Comparison of ENCODE assay signal across 11 cellular contexts in the genomic region with DNA sequence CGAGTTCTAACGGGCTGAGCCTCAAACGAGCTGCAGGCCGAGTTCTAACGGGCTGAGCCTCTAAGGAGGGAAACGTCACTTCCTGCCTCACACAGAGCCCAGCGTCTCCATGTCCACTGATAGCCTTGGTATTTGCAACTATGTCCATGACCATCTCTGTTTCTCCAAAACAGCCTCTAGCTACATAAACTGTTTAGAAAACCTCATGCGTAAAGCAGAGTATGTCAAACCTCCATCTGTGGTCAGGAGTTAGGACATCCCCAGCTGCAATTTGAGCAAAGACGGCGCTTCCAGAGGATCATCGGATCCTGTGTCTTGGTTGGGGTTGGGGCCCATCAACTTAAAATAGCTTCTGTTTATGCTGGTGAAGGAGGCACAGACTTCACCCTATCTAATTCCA. TPM values are rescaled to one million over a fixed set of nuclear protein-coding genes. Genes with fewer than 3 reads are reported as not detected.
DNase-seq lines count a peak whose midpoint lies in the region; ATAC-seq, FAIRE-seq and TF ChIP-seq lines count a peak whose summit lies in the region.
"Had no signal": no experiment of that assay in that cellular context is flagged by ENCODE, and none has a peak within 500 bp of the region (broad histone marks: within the 10 kb centered on the region; RNA-seq: fewer than 3 reads in every experiment).

No MANE protein-coding gene starts in this region.

- H3K56ac ChIP-seq in H1 (replicated peaks; ENCODE audit: insufficient read length, low read depth, low read length): no peak overlapping the region

- no peak overlapping the region for H3K4me3 ChIP-seq in HL-60 (replicated peaks; ENCODE audit: insufficient read depth, low read length)
- no peak overlapping the region for H3K4me3 ChIP-seq in H1 (ENCODE audit: extremely low read depth in 1 of 4, insufficient read depth in 2 of 4, low read depth in 3 of 4, low read length in 4 of 4)
- H3K4me3 ChIP-seq in sigmoid colon: no peak overlapping the region

- no peak overlapping the region for H3K14ac ChIP-seq in H1 (ENCODE audit: insufficient read length)

- H3K9ac ChIP-seq in H1 (replicated peaks in 1 of 4; ENCODE audit: extremely low read depth in 1 of 4, low read depth in 3 of 4, low read length in 3 of 4): peak overlapping the region in 1 of 4 experiments; percentile 10; a peak in 2 of 7 replicates
- H3K9ac ChIP-seq: parathyroid adenoma had no signal

- H2BK15ac ChIP-seq in H1 (ENCODE audit: low read length): no peak overlapping the region

- no peak for ATAC-seq in GM18498 (IDR thresholded peaks at IDR 0.05; ENCODE audit: unreplicated experiment)

- POLR2A ChIA-PET in H1 (lab: Charles Lee; ENCODE audit: partially characterized antibody): interaction anchor here (1.3 to 3.1 kb wide), 2 partner anchors 10 to 12 kb away, joined by 5 to 10 read pairs; no protein-coding TSS in a partner anchor

- DNase-seq in HL-60 (ENCODE audit: low read depth in 1 of 2, low spot score in 1 of 2): peak in 1 of 2 experiments; percentile 82
- DNase-seq in RPMI7951 (ENCODE audit: low read depth): peak; percentile 87
- DNase-seq in H1 (ENCODE audit: low read depth in 1 of 2, low spot score in 2 of 2): no peak
- DNase-seq in sigmoid colon: peak; percentile 56
- no peak for DNase-seq in GM19239 (ENCODE audit: insufficient read length, low spot score)
- no peak for DNase-seq in NCI-H187 treated with DMSO at 0.1 percent for 48 hours (lab: John Stamatoyannopoulos, UW)
- DNase-seq: activated T-cell treated with anti-CD3 and anti-CD28 coated beads, Interleukin-2, amount 50 U/mL, for 4 hours; RPMI8226; stimulated activated CD8-positive, alpha-beta memory T cell treated with anti-CD3 and anti-CD28 coated beads, Interleukin-4, amount 100 ng/mL, for 48 hours had no signal

- H2BK12ac ChIP-seq in H1 (ENCODE audit: low read depth, low read length): 0 out of 2 replicates have a peak overlapping the region, but pooled peaks have one; percentile 7

- intact Hi-C loops in sigmoid colon (cut with DNase I): no loop called here

- H3K79me2 ChIP-seq in H1 (ENCODE audit: control insufficient read depth in 1 of 2, insufficient read depth in 2 of 2, low read length in 2 of 2): peaks cover 0 to 55% of the 10 kb centered on the region in 2 experiments; a peak in 3 of 4 replicates

- H3K4me1 ChIP-seq in H1 (replicated peaks in 1 of 4; ENCODE audit: control insufficient read depth in 3 of 4, insufficient read depth in 4 of 4, low read length in 3 of 4) (peaks cover 4 to 34% (median 27%) of the 10 kb centered on the region in 4 experiments), sigmoid colon (peaks cover 0 to 40% (median 29%) of the 10 kb centered on the region in 4 donors)
- H3K4me1 ChIP-seq: parathyroid adenoma had no signal

- no peak overlapping the region for H4K91ac ChIP-seq in H1 (replicated peaks; ENCODE audit: insufficient read length, low read length)

- 88% methylated on average over 11 of the region's 11 CpGs; no CpG with 5 or more reads in 1 of the 2 experiments for WGBS in H1 (ENCODE audit: extremely low coverage in 1 of 2, insufficient coverage in 1 of 2, insufficient read length in 1 of 2, insufficient replicate concordance in 2 of 2, low coverage in 1 of 2, low lambda C conversion rate in 2 of 2, missing lambda C conversion rate in 1 of 2), 2 experiments
- WGBS in sigmoid colon, 2 donors: 72 to 76% methylated on average over 11 of the region's 11 CpGs

- no peak for TF ChIP-seq EP300 in H1 (IDR thresholded peaks at IDR 0.05; ENCODE audit: borderline replicate concordance in 1 of 2, low read depth in 2 of 2, low read length in 2 of 2)
- TF ChIP-seq EP300 in sigmoid colon (IDR thresholded peaks at IDR 0.05): no peak

- TF ChIP-seq CTCF in HL-60 (IDR thresholded peaks at IDR 0.05; ENCODE audit: insufficient read depth, low read length): no peak
- no peak for TF ChIP-seq CTCF in H1 (IDR thresholded peaks at IDR 0.05; ENCODE audit: control extremely low read depth in 1 of 3, insufficient read depth in 1 of 3, low read depth in 1 of 3, low read length in 3 of 3)
- no peak for TF ChIP-seq CTCF in sigmoid colon (IDR thresholded peaks at IDR 0.05)

- H4K5ac ChIP-seq in H1 (ENCODE audit: insufficient read length, low read depth, low read length): no peak overlapping the region

- peak overlapping the region in 1 of 2 experiments; percentile 21; a peak in 1 of 4 replicates for H3K4me2 ChIP-seq in H1 (ENCODE audit: insufficient read depth in 1 of 2, low read depth in 2 of 2, low read length in 2 of 2)

- H3K27me3 ChIP-seq in HL-60 (ENCODE audit: insufficient read depth, poor library complexity, severe bottlenecking): no peaks in the 10 kb centered on the region
- no peaks in the 10 kb centered on the region for H3K27me3 ChIP-seq in H1 (replicated peaks in 1 of 4; ENCODE audit: control insufficient read depth in 3 of 4, extremely low read depth in 1 of 4, insufficient read depth in 3 of 4, low read length in 3 of 4)
- H3K27me3 ChIP-seq in sigmoid colon: no peaks in the 10 kb centered on the region

- H3K36me3 ChIP-seq in H1 (ENCODE audit: control insufficient read depth in 2 of 4, insufficient read depth in 4 of 4, low read length in 3 of 4) (no peaks in the 10 kb centered on the region), sigmoid colon (no peaks in the 10 kb centered on the region)

- FAIRE-seq in H1 (lab: Jason Lieb, UNC) (no peak), GM19239 (lab: Jason Lieb, UNC) (no peak)

- no peak overlapping the region for H3K4ac ChIP-seq in H1 (replicated peaks; ENCODE audit: insufficient read length, low read depth, low read length)

- peaks cover 7 to 13% of the 10 kb centered on the region in 2 experiments for H4K20me1 ChIP-seq in H1 (replicated peaks in 1 of 2; ENCODE audit: control insufficient read depth in 1 of 2, insufficient read depth in 2 of 2, low read length in 2 of 2)

- CTCF ChIA-PET in H1 (lab: Charles Lee; ENCODE audit: partially characterized antibody): interaction anchor here (0.7 to 2.1 kb wide), 13 partner anchors 11 to 387 kb away, joined by 3 to 9 read pairs (median 4); no protein-coding TSS in a partner anchor

- H2BK20ac ChIP-seq in H1 (ENCODE audit: low read length): no peak overlapping the region

- H3K18ac ChIP-seq in H1 (ENCODE audit: extremely low read depth, low read length): peak overlapping the region; percentile 10

- H3K23me2 ChIP-seq in H1 (ENCODE audit: low read depth, low read length): no peaks in the 10 kb centered on the region; the same call in 1 of the 2 replicates

- H3K9me3 ChIP-seq in H1 (ENCODE audit: insufficient read depth in 2 of 2, low read depth in 1 of 2, low read length in 1 of 2) (no peaks in the 10 kb centered on the region), sigmoid colon (no peaks in the 10 kb centered on the region)

- H2BK120ac ChIP-seq in H1 (replicated peaks; ENCODE audit: low read depth, low read length): no peak overlapping the region

- H4K8ac ChIP-seq in H1 (ENCODE audit: extremely low read depth, insufficient read depth, low read length): no peak overlapping the region

- TF ChIP-seq RAD21 in H1 (IDR thresholded peaks at IDR 0.05 in 1 of 2, conservative IDR thresholded peaks at IDR 0.05 in 1 of 2; ENCODE audit: low read depth in 2 of 2, low read length in 2 of 2): no peak

- no peak for TF ChIP-seq POLR2A in H1 (IDR thresholded peaks at IDR 0.05; ENCODE audit: control extremely low read depth in 1 of 2, low read depth in 2 of 2, low read length in 2 of 2)
- no peak for TF ChIP-seq POLR2A in sigmoid colon (IDR thresholded peaks at IDR 0.05)

- H3K27ac ChIP-seq in HL-60 (replicated peaks) (peak overlapping the region; percentile 67), H1 (ENCODE audit: low read depth, low read length) (no peak overlapping the region), sigmoid colon (peak overlapping the region in 1 of 4 donors; percentile 5)
- H3K27ac ChIP-seq: parathyroid adenoma had no signal

- peaks cover 18% of the 10 kb centered on the region for H3K79me1 ChIP-seq in H1 (ENCODE audit: low read depth, low read length)

- H2AFZ ChIP-seq in H1 (ENCODE audit: low read length): no peak overlapping the region
- H2AFZ ChIP-seq: parathyroid adenoma had no signal

- 0 out of 2 replicates have a peak overlapping the region, but pooled peaks have one; percentile 6 for H2AK5ac ChIP-seq in H1 (ENCODE audit: low read depth, low read length)

- H2BK5ac ChIP-seq in H1 (ENCODE audit: low read depth, low read length): no peak overlapping the region; the same call in 1 of the 2 replicates

- H3K23ac ChIP-seq in H1 (ENCODE audit: insufficient read length): no peak overlapping the region

TF ChIP-seq in H1, 55 proteins besides CTCF, POLR2A, EP300 and RAD21 (continues in another document):
- TF ChIP-seq FOSL1 (IDR thresholded peaks at IDR 0.05; ENCODE audit: insufficient read depth, low read depth, low read length) (no peak), BACH1 (IDR thresholded peaks at IDR 0.05; ENCODE audit: low read length) (no peak), SP2 (IDR thresholded peaks at IDR 0.05; ENCODE audit: low read length) (no peak), YY1 (IDR thresholded peaks at IDR 0.05; ENCODE audit: low read depth, low read length) (no peak), SIX5 (IDR thresholded peaks at IDR 0.05; ENCODE audit: low read depth, low read length) (no peak), CTBP2 (IDR thresholded peaks at IDR 0.05; ENCODE audit: borderline replicate concordance, insufficient read depth, insufficient read length, low read length) (no peak), RXRA (IDR thresholded peaks at IDR 0.05; ENCODE audit: insufficient read depth, low read depth, low read length) (no peak), CHD1 (IDR thresholded peaks at IDR 0.05; ENCODE audit: low read depth, low read length) (no peak), PHF8 (conservative IDR thresholded peaks at IDR 0.05; ENCODE audit: low read depth, low read length) (no peak), ZNF274 (IDR thresholded peaks at IDR 0.05; ENCODE audit: borderline replicate concordance, extremely low read depth, low read length) (no peak), KDM4A (IDR thresholded peaks at IDR 0.05; ENCODE audit: low read depth, low read length, severe bottlenecking) (no peak), GABPA (IDR thresholded peaks at IDR 0.05; ENCODE audit: borderline replicate concordance, insufficient read depth, low read length) (no peak)

RNA-seq across cellular contexts. Expression of a gene that starts 20.8 kb away (rescaled TPM):
- total RNA-seq in RPMI7951 (2014; rRNA removed; shearing (Covaris generic)): 22.8 and 24.4 TPM in 2 replicates
- 21.9 TPM in 2 replicates for total RNA-seq in H1 (2021; fragmentation: NEBNext Ultra II Directional; extraction: Animal tissue kit (Norgen Biotek cat#: 25700))
- 7.5 and 11.0 TPM in 2 replicates for polyA plus RNA-seq in H1 (2011; rRNA removed)
- 12.9 TPM for polyA plus RNA-seq in H1 (2011; cell fraction: cytosol; rRNA removed)
- 15.0 TPM for polyA plus RNA-seq in H1 (2011; cell fraction: nucleus; rRNA removed)
- polyA plus RNA-seq in H1 (2012, experiment 1 of 2): 11.8 to 14.5 TPM (median 13.4 TPM) in 4 replicates
- polyA plus RNA-seq in H1 (2012, experiment 2 of 2): 7.7 TPM
- 11.2 TPM for polyA plus RNA-seq in H1 (2013, experiment 1 of 2)
- polyA plus RNA-seq in H1 (2013, experiment 2 of 2): 11.4 TPM
- polyA minus RNA-seq in H1 (2011; rRNA and poly(A)+ RNA removed): 10.6 and 10.8 TPM in 2 replicates
- 11.4 TPM for polyA minus RNA-seq in H1 (2011; cell fraction: cytosol; rRNA and poly(A)+ RNA removed)
- 6.9 TPM for polyA minus RNA-seq in H1 (2011; cell fraction: nucleus; rRNA and poly(A)+ RNA removed)
- total RNA-seq in sigmoid colon: 10 to 100 TPM; 15.0 to 22.4 (median 17.8) TPM
- polyA plus RNA-seq in sigmoid colon: 10 to 100 TPM in 1 of 3 donors, 1 to 10 TPM in 2; 4.2 to 16.9 (median 5.4) TPM

Comparison
In these comparisons a context has a peak if more than half of its experiments do, and no peak if none do; other contexts are left out.
1. DNase-seq: peak in RPMI7951 (single experiment) and sigmoid colon (single experiment); none in H1 (0 of 2), GM19239 (single experiment) and NCI-H187 treated with DMSO at 0.1 percent for 48 hours (single experiment).